Comparison of ENCODE assay signal across 11 cellular contexts in the genomic region with DNA sequence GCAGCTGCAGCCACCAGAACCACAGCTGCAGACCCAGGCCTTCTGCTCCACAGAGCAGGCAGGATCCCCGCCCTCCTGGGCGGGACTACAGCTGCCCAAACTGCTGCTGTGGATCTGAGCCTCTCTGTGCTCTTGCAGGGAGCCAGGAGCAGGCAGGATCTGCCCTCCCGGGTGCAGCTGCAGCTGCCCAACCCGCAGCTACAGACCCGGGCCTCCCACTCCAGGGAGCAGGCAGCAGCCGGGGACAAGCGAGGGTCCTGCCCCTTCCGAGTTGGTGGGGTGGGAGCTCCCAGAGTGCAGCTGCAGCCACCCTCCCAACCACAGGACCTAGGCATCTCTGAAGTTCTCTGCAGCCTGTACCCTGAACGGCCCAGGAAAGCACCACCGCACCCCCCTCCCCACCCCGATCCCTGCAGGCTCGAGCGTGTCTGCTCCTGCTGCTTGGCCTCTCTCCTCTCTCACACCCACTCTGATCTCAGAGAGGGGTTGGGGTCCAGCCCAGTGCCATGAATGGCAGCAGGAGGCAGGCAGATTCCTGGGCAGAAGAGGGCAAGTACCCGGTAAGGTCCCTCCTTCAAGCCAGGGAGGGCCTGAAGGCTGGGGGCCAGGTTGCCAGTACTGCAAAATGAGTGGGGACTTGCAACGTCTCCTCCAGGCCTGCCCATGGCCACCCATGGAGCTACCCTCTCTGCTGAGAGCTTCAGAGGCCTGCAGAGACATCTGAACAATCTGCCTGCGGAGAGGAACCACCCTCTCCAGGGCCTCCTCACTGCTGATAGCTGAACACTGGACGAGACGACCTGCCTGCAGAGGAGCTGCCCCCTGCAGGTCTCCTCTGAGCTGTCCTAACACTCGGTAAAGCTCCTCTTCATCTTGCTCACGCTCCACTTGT. TPM values are rescaled to one million over a fixed set of nuclear protein-coding genes. Genes with fewer than 3 reads are reported as not detected.
DNase-seq lines count a peak whose midpoint lies in the region; ATAC-seq and TF ChIP-seq lines count a peak whose summit lies in the region.
"Had no signal": no experiment of that assay in that cellular context is flagged by ENCODE, and none has a peak within 500 bp of the region (broad histone marks: within the 10 kb centered on the region; RNA-seq: fewer than 3 reads in every experiment).

No MANE protein-coding gene starts in this region.

- peaks cover 12% of the 10 kb centered on the region for H3K4me1 ChIP-seq in OCI-LY7 (ENCODE audit: insufficient read depth, low read length, poor library complexity, severe bottlenecking)

- POLR2A ChIA-PET in OCI-LY7 (lab: Charles Lee) = interaction anchor here (0.5 to 0.6 kb wide), 2 partner anchors 178 to 182 kb away, joined by 3 read pairs; no protein-coding TSS in a partner anchor

- H3K36me3 ChIP-seq in OCI-LY7 (ENCODE audit: insufficient read depth, low read length) = no peaks in the 10 kb centered on the region

- no peak overlapping the region for H3K4me3 ChIP-seq in OCI-LY7 (ENCODE audit: low read depth, low read length, poor library complexity, severe bottlenecking)
- no peak overlapping the region for H3K4me3 ChIP-seq in fibroblast of the aortic adventitia (ENCODE audit: low read depth, low read length)

- no TSS peak for BruUV-seq in OCI-LY7 (replicated peaks; lab: Mats Ljungman, UMichigan)

- H3K79me2 ChIP-seq in OCI-LY7 (ENCODE audit: insufficient read depth, low read depth, low read length) = no peaks in the 10 kb centered on the region

- no peaks in the 10 kb centered on the region for H3K9me3 ChIP-seq in OCI-LY7 (ENCODE audit: low read length)

- no peak overlapping the region for H3K4me2 ChIP-seq in OCI-LY7 (ENCODE audit: low read length)

- peak overlapping the region; percentile 14 for H2AFZ ChIP-seq in OCI-LY7 (ENCODE audit: low read length)

- no peak overlapping the region for H3K27ac ChIP-seq in OCI-LY7 (ENCODE audit: low read depth, low read length, poor library complexity, severe bottlenecking)
- H3K27ac ChIP-seq: 22Rv1, epithelial cell of prostate had no signal

- CTCF ChIA-PET in OCI-LY7 (lab: Charles Lee; ENCODE audit: unreplicated experiment) = interaction anchor here (0.6 kb wide), 1 partner anchor 310 kb away, joined by 4 read pairs; the partner anchor contains the start of gene RPL18

- DNase-seq in NCI-H146 (lab: John Stamatoyannopoulos, UW) = peak; percentile 12
- DNase-seq in NCI-H146 treated with DMSO at 0.1 percent for 48 hours (lab: John Stamatoyannopoulos, UW; ENCODE audit: unreplicated experiment) = no peak
- peak; percentile 33 for DNase-seq in OCI-LY7 (ENCODE audit: low spot score)
- DNase-seq in fibroblast of the aortic adventitia (ENCODE audit: low read depth) = no peak
- no peak for DNase-seq in sciatic nerve (ENCODE audit: low spot score)
- no peak for DNase-seq in COLO668 (lab: John Stamatoyannopoulos, UW; ENCODE audit: unreplicated experiment)

- intact Hi-C loops in OCI-LY7 (cut with micrococcal nuclease; ENCODE audit: unreplicated experiment) = loop anchor here (2.0 kb wide), 1 partner anchor 40 kb away; no protein-coding TSS in a partner anchor
- intact Hi-C loops in sciatic nerve (cut with DNase I) = no loop called here

- ATAC-seq in sciatic nerve (peak; percentile 66), HG02852 (IDR thresholded peaks at IDR 0.05; ENCODE audit: unreplicated experiment) (no peak), HG02884 (IDR thresholded peaks at IDR 0.05; ENCODE audit: unreplicated experiment) (no peak)

- H4K20me1 ChIP-seq in OCI-LY7 (ENCODE audit: insufficient read depth, low read length) = no peaks in the 10 kb centered on the region

- no peaks in the 10 kb centered on the region for H3K9me2 ChIP-seq in OCI-LY7 (ENCODE audit: insufficient read depth, low read length)

- TF ChIP-seq CTCF in OCI-LY7 (conservative IDR thresholded peaks at IDR 0.05; ENCODE audit: low read length) (peak; percentile 63), fibroblast of the aortic adventitia (IDR thresholded peaks at IDR 0.05; ENCODE audit: insufficient read depth, low read length) (peak; percentile 38)

RNA-seq across cellular contexts. Expression of gene EMP3, which starts 16.4 kb away (rescaled TPM):
- 14.5 and 33.8 TPM in 2 replicates for total RNA-seq in OCI-LY7 (2014; rRNA removed; shearing (Covaris generic))
- total RNA-seq in OCI-LY7 (2022) (21.1 and 23.1 TPM in 2 replicates), fibroblast of the aortic adventitia (ENCODE audit: low replicate concordance) (93.3 and 369 TPM in 2 replicates), sciatic nerve (119 TPM)

RNA-seq across cellular contexts. Expression of gene ZNF114, which starts 39.1 kb away (rescaled TPM):
- not detected in 2 replicates for total RNA-seq in OCI-LY7 (2014; rRNA removed; shearing (Covaris generic))
- total RNA-seq in OCI-LY7 (2022) (not detected in 2 replicates), fibroblast of the aortic adventitia (ENCODE audit: low replicate concordance) (0.08 and 0.54 TPM in 2 replicates), sciatic nerve (1.1 TPM)

RNA-seq across cellular contexts. Expression of gene CARD8, which starts 53.2 kb away (rescaled TPM):
- 51.0 and 52.5 TPM in 2 replicates for total RNA-seq in OCI-LY7 (2014; rRNA removed; shearing (Covaris generic))
- total RNA-seq in OCI-LY7 (2022) (56.1 and 82.9 TPM in 2 replicates), fibroblast of the aortic adventitia (ENCODE audit: low replicate concordance) (13.8 and 27.8 TPM in 2 replicates), sciatic nerve (82.8 TPM)

RNA-seq across cellular contexts. Expression of gene TMEM143, which starts 54.8 kb away (rescaled TPM):
- 18.2 and 31.1 TPM in 2 replicates for total RNA-seq in OCI-LY7 (2014; rRNA removed; shearing (Covaris generic))
- 31.4 and 37.9 TPM in 2 replicates for total RNA-seq in OCI-LY7 (2022)
- total RNA-seq in fibroblast of the aortic adventitia (ENCODE audit: low replicate concordance) = 2.2 and 5.0 TPM in 2 replicates
- total RNA-seq in sciatic nerve = 11.2 TPM

RNA-seq across cellular contexts. Expression of gene SYNGR4, which starts 55.2 kb away (rescaled TPM):
- 0.38 and 0.51 TPM in 2 replicates for total RNA-seq in OCI-LY7 (2014; rRNA removed; shearing (Covaris generic))
- 1.0 and 1.2 TPM in 2 replicates for total RNA-seq in OCI-LY7 (2022)
- total RNA-seq in fibroblast of the aortic adventitia (ENCODE audit: low replicate concordance) = not detected in 2 replicates
- total RNA-seq in sciatic nerve = not detected
- total RNA-seq: omental fat pad had no signal

Comparison
In these comparisons a context has a peak if more than half of its experiments do, and no peak if none do; other contexts are left out.
1. DNase-seq: peak in NCI-H146 (single experiment) and OCI-LY7 (single experiment); none in NCI-H146 treated with DMSO at 0.1 percent for 48 hours (single experiment), fibroblast of the aortic adventitia (single experiment), sciatic nerve (single experiment) and COLO668 (single experiment).